10 cellular contexts compared by ENCODE assay signal in the genomic region with DNA sequence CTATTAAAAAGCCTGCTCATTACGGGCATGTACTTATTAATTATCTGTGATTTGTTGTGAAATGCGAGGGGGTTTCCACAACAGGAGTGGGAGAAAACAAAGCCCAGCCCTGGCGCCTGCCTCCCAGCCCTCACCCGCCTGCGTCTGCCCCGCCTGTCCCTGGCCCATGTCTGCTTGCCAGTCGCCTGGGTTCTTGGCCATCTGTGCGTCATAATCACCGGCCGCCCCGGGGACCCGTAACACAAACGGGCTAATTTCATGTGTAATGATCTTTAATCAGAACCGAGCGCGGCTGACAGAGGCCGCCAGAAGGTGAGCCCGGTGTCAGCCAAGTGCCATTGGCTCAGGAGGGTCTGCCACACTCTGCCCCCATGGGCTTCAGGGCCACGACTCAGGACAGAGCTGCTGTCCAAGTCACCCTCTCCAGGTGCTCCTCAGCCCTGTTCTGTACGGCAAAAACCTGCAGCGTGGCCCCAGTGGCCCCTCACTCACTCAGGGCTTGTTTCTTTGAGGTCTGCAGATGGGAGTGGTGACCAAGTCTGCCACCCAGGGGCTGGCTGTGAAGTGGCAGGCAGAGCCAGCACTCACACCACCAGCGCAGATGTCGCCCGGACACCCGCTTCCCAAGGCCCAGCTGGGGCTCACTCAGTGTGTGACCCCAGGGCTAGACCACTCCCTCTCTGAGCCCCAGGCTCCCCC. TPM values are rescaled to one million over a fixed set of nuclear protein-coding genes. Genes with fewer than 3 reads are reported as not detected.
DNase-seq lines count a peak whose midpoint lies in the region; ATAC-seq and TF ChIP-seq lines count a peak whose summit lies in the region.
"Had no signal": no experiment of that assay in that cellular context is flagged by ENCODE, and none has a peak within 500 bp of the region (broad histone marks: within the 10 kb centered on the region; RNA-seq: fewer than 3 reads in every experiment).

No MANE protein-coding gene starts in this region.

- H3K27ac Mint-ChIP-seq in CD8-positive, alpha-beta T cell: no peak overlapping the region
- no peak overlapping the region for H3K27ac Mint-ChIP-seq in T-cell
- H3K27ac Mint-ChIP-seq: stimulated activated naive CD8-positive, alpha-beta T cell treated with anti-CD3 and anti-CD28 coated beads, Interleukin-15, Interleukin-2, amounts not matched to agents 100 ng/mL and 50 ng/mL, for 24 hours had no signal

- no peaks in the 10 kb centered on the region for H3K79me2 ChIP-seq in HCT116 (ENCODE audit: insufficient read depth, low read length)

- no peak overlapping the region for H3K9ac ChIP-seq in HCT116 (ENCODE audit: low read length)

- H3K4me1 Mint-ChIP-seq in CD8-positive, alpha-beta T cell (ENCODE audit: low read depth): no peaks in the 10 kb centered on the region
- H3K4me1 Mint-ChIP-seq in T-cell: no peaks in the 10 kb centered on the region

- no peaks in the 10 kb centered on the region for H3K9me3 Mint-ChIP-seq in CD8-positive, alpha-beta T cell
- no peaks in the 10 kb centered on the region for H3K9me3 Mint-ChIP-seq in T-cell
- H3K9me3 Mint-ChIP-seq: stimulated activated naive CD8-positive, alpha-beta T cell treated with anti-CD3 and anti-CD28 coated beads, Interleukin-15, Interleukin-2, amounts not matched to agents 100 ng/mL and 50 ng/mL, for 24 hours had no signal

- H3K4me1 ChIP-seq in CD8-positive, alpha-beta T cell (ENCODE audit: insufficient read depth, low read length): no peaks in the 10 kb centered on the region
- peaks cover 0 to 13% of the 10 kb centered on the region in 2 experiments; a peak in 2 of 4 replicates for H3K4me1 ChIP-seq in HCT116 (ENCODE audit: control insufficient read depth in 1 of 2, insufficient read depth in 2 of 2, low read length in 2 of 2)

- no TSS peak for BruUV-seq in HCT116 (replicated peaks; lab: Mats Ljungman, UMichigan)

- DNase-seq in CD8-positive, alpha-beta T cell: no peak
- no peak for DNase-seq in HCT116 (ENCODE audit: low read depth, low spot score)
- peak; percentile 79 for DNase-seq in left kidney (ENCODE audit: low read depth, low spot score)
- no peak for DNase-seq in DMS79 treated with DMSO at 0.1 percent for 48 hours (lab: John Stamatoyannopoulos, UW)
- no peak for DNase-seq in T-cell
- no peak for DNase-seq in stimulated activated CD4-positive, alpha-beta T cell treated with anti-CD3 and anti-CD28 coated beads, Interleukin-2, amount 100 ng/mL, for 48 hours
- DNase-seq: activated T-cell treated with anti-CD3 and anti-CD28 coated beads, Interleukin-2, amount 50 U/mL, for 48 hours had no signal

- no peak overlapping the region for H3K27ac ChIP-seq in CD8-positive, alpha-beta T cell (ENCODE audit: low read depth, low read length)
- H3K27ac ChIP-seq in HCT116 (ENCODE audit: low read depth, low read length) (no peak overlapping the region), VCaP (no peak overlapping the region)

- TF ChIP-seq CTCF in CD8-positive, alpha-beta T cell (IDR thresholded peaks at IDR 0.05): no peak
- peak in 2 of 3 experiments; percentile 51; a peak in 4 of 6 replicates for TF ChIP-seq CTCF in HCT116 (IDR thresholded peaks at IDR 0.05 in 2 of 3, conservative IDR thresholded peaks at IDR 0.05 in 1 of 3; ENCODE audit: borderline replicate concordance in 1 of 3, insufficient read depth in 1 of 3, low read depth in 2 of 3, low read length in 2 of 3)
- peak; percentile 46; the same call in 1 of the 2 replicates for TF ChIP-seq CTCF in VCaP (conservative IDR thresholded peaks at IDR 0.05)

- intact Hi-C loops in CD8-positive, alpha-beta T cell (cut with DNase I, micrococcal nuclease): no loop called here
- intact Hi-C loops in HCT116 (cut with micrococcal nuclease): no loop called here

- H3K36me3 Mint-ChIP-seq in CD8-positive, alpha-beta T cell: no peaks in the 10 kb centered on the region
- no peaks in the 10 kb centered on the region for H3K36me3 Mint-ChIP-seq in T-cell

- CTCF ChIA-PET in CD8-positive, alpha-beta T cell (lab: Charles Lee): interaction anchor here (0.7 to 1.3 kb wide), 2 partner anchors 38 kb away, joined by 3 read pairs; no protein-coding TSS in a partner anchor
- CTCF ChIA-PET in HCT116 (lab: Charles Lee) (no interaction called here), T-cell (lab: Charles Lee) (no interaction called here)

- no peak overlapping the region for H2AFZ ChIP-seq in HCT116 (ENCODE audit: low read depth, low read length, poor library complexity, severe bottlenecking)

- POLR2A ChIA-PET in CD8-positive, alpha-beta T cell (lab: Charles Lee): no interaction called here
- POLR2A ChIA-PET in HCT116 (lab: Charles Lee) (no interaction called here), T-cell (lab: Charles Lee) (no interaction called here)

- no peak for TF ChIP-seq POLR2A in HCT116 (IDR thresholded peaks at IDR 0.05; ENCODE audit: borderline replicate concordance, extremely low read depth, insufficient read depth, insufficient read length)

- RAD21 ChIA-PET in HCT116 (lab: Charles Lee; ENCODE audit: low non-redundant PET in 1 of 2, low total read pairs in 2 of 2, uncharacterized antibody in 2 of 2, unreplicated experiment in 2 of 2): no interaction called here

- no peaks in the 10 kb centered on the region for H3K9me2 ChIP-seq in HCT116 (ENCODE audit: insufficient read depth)

- no peaks in the 10 kb centered on the region for H3K36me3 ChIP-seq in CD8-positive, alpha-beta T cell (ENCODE audit: insufficient read depth, low read length)
- H3K36me3 ChIP-seq in HCT116 (ENCODE audit: control insufficient read depth in 1 of 2, insufficient read depth in 2 of 2, low read length in 2 of 2): no peaks in the 10 kb centered on the region

- H3K4me2 ChIP-seq in HCT116 (ENCODE audit: low read length): no peak overlapping the region

- no peaks in the 10 kb centered on the region for H3K27me3 Mint-ChIP-seq in CD8-positive, alpha-beta T cell (ENCODE audit: low read depth)
- no peaks in the 10 kb centered on the region for H3K27me3 Mint-ChIP-seq in T-cell
- H3K27me3 Mint-ChIP-seq: stimulated activated naive CD8-positive, alpha-beta T cell treated with anti-CD3 and anti-CD28 coated beads, Interleukin-15, Interleukin-2, amounts not matched to agents 100 ng/mL and 50 ng/mL, for 24 hours had no signal

- H3K27me3 ChIP-seq in CD8-positive, alpha-beta T cell (ENCODE audit: insufficient read depth, low read length): no peaks in the 10 kb centered on the region
- no peaks in the 10 kb centered on the region for H3K27me3 ChIP-seq in HCT116 (ENCODE audit: insufficient read depth, low read length)

- no peak for TF ChIP-seq RAD21 in HCT116 (IDR thresholded peaks at IDR 0.05; ENCODE audit: low read depth)

- no peaks in the 10 kb centered on the region for H3K9me3 ChIP-seq in CD8-positive, alpha-beta T cell (ENCODE audit: low read length)
- H3K9me3 ChIP-seq in HCT116 (ENCODE audit: control insufficient read depth in 1 of 2, insufficient read depth in 1 of 2, low read depth in 1 of 2, low read length in 2 of 2): no peaks in the 10 kb centered on the region

- H3K4me3 Mint-ChIP-seq in CD8-positive, alpha-beta T cell: no peak overlapping the region
- no peak overlapping the region for H3K4me3 Mint-ChIP-seq in T-cell
- H3K4me3 Mint-ChIP-seq: stimulated activated naive CD8-positive, alpha-beta T cell treated with anti-CD3 and anti-CD28 coated beads, Interleukin-15, Interleukin-2, amounts not matched to agents 100 ng/mL and 50 ng/mL, for 24 hours had no signal

- no peak overlapping the region for H3K4me3 ChIP-seq in CD8-positive, alpha-beta T cell (ENCODE audit: low read depth, low read length)
- H3K4me3 ChIP-seq in HCT116 (replicated peaks in 1 of 2; ENCODE audit: low read depth in 1 of 2, low read length in 2 of 2): no peak overlapping the region

- peak; percentile 34 for ATAC-seq in CD8-positive, alpha-beta T cell
- ATAC-seq in HCT116 (peak; percentile 77), GM21737 (IDR thresholded peaks at IDR 0.05; ENCODE audit: unreplicated experiment) (no peak), T-cell (replicated peaks in 1 of 4) (no peak)

- no peaks in the 10 kb centered on the region for H4K20me1 ChIP-seq in HCT116 (ENCODE audit: insufficient read depth)

TF ChIP-seq in HCT116, 20 proteins besides CTCF, POLR2A, EP300 and RAD21 (continues in another document):
- no peak for TF ChIP-seq YY1 (IDR thresholded peaks at IDR 0.05; ENCODE audit: extremely low read depth, insufficient replicate concordance, low read depth, low read length)

RNA-seq across cellular contexts. Expression of a gene that starts 28.8 kb away (rescaled TPM):
- total RNA-seq in CD8-positive, alpha-beta T cell: 10 to 100 TPM; 15.2 to 17.8 TPM
- 24.6 TPM for total RNA-seq in HCT116 (2021; ENCODE audit: unreplicated experiment)
- polyA plus RNA-seq in HCT116 (2012): 22.4 and 22.5 TPM in 2 replicates
- 10 to 100 TPM; 13.9 to 35.2 (median 33.1) TPM for total RNA-seq in T-cell

RNA-seq across cellular contexts. Expression of a gene that starts 37.5 kb away (rescaled TPM):
- 10 to 100 TPM; 24.2 to 24.3 TPM for total RNA-seq in CD8-positive, alpha-beta T cell
- total RNA-seq in HCT116 (2021; ENCODE audit: unreplicated experiment) (9.5 TPM), T-cell (10 to 100 TPM; 25.7 to 45.3 (median 32.7) TPM)
- 10.8 and 11.9 TPM in 2 replicates for polyA plus RNA-seq in HCT116 (2012)

RNA-seq across cellular contexts. Expression of a gene that starts 37.6 kb away (rescaled TPM):
- total RNA-seq in CD8-positive, alpha-beta T cell: 10 to 100 TPM; 28.7 to 30.9 TPM
- 35.4 TPM for total RNA-seq in HCT116 (2021; ENCODE audit: unreplicated experiment)
- polyA plus RNA-seq in HCT116 (2012): 52.6 and 52.8 TPM in 2 replicates
- 10 to 100 TPM; 26.6 to 52.2 (median 48.1) TPM for total RNA-seq in T-cell

RNA-seq across cellular contexts. Expression of a gene that starts 42.6 kb away (rescaled TPM):
- 1 to 10 TPM; 1.2 to 1.6 TPM for total RNA-seq in CD8-positive, alpha-beta T cell
- total RNA-seq in HCT116 (2021; ENCODE audit: unreplicated experiment) (3.3 TPM), T-cell (1 to 10 TPM; 1.2 to 6.1 (median 2.9) TPM)
- 1.2 and 1.5 TPM in 2 replicates for polyA plus RNA-seq in HCT116 (2012)

RNA-seq across cellular contexts. Expression of a gene that starts 47.5 kb away (rescaled TPM):
- total RNA-seq in CD8-positive, alpha-beta T cell: 10 to 100 TPM; 88.7 to 89.3 TPM
- total RNA-seq in HCT116 (2021; ENCODE audit: unreplicated experiment) (29.6 TPM), T-cell (100 to 1,000 TPM in 1 of 5 donors, 10 to 100 TPM in 4; 73.2 to 153 (median 79.6) TPM)
- 32.1 and 38.6 TPM in 2 replicates for polyA plus RNA-seq in HCT116 (2012)

Comparison
In these comparisons a context has a peak if more than half of its experiments do, and no peak if none do; other contexts are left out.
1. ATAC-seq: peak in CD8-positive, alpha-beta T cell (single experiment) and HCT116 (single experiment); none in GM21737 (single experiment) and T-cell (0 of 4).